In genomic region chr17:57603978-57604377, GRCh38 we compare ENCODE assay signal across 8 cellular contexts.
DNase-seq lines count a peak whose midpoint lies in the region; ATAC-seq, FAIRE-seq and TF ChIP-seq lines count a peak whose summit lies in the region.

No MANE protein-coding gene starts in this region.

- H3K9me3 ChIP-seq in SU-DHL-6 (ENCODE audit: insufficient read depth, low read length), result no peaks in the 10 kb centered on the region
- no peaks in the 10 kb centered on the region for H3K9me3 ChIP-seq in sigmoid colon

- peak overlapping the region; percentile 56 for H3K4me2 ChIP-seq in SU-DHL-6 (ENCODE audit: low read depth, low read length, poor library complexity, severe bottlenecking)

- peaks cover 0 to 23% (median 20%) of the 10 kb centered on the region in 4 donors for H3K4me1 ChIP-seq in sigmoid colon

- H3K27me3 ChIP-seq in SU-DHL-6 (ENCODE audit: low read length) (no peaks in the 10 kb centered on the region), sigmoid colon (no peaks in the 10 kb centered on the region), brain microvascular endothelial cell (replicated peaks) (no peaks in the 10 kb centered on the region)

- TF ChIP-seq CTCF in Calu3 (IDR thresholded peaks at IDR 0.05; ENCODE audit: unreplicated experiment), result no peak
- TF ChIP-seq CTCF in SU-DHL-6 (IDR thresholded peaks at IDR 0.05; ENCODE audit: insufficient read depth, low read length, poor library complexity, severe bottlenecking), result no peak
- no peak for TF ChIP-seq CTCF in sigmoid colon (IDR thresholded peaks at IDR 0.05)
- TF ChIP-seq CTCF in brain microvascular endothelial cell (IDR thresholded peaks at IDR 0.05; ENCODE audit: low read depth, low read length, missing control alignments), result no peak
- TF ChIP-seq CTCF in D721Med (IDR thresholded peaks at IDR 0.05; ENCODE audit: insufficient read depth, missing control alignments), result no peak

- no peak for TF ChIP-seq POLR2A in sigmoid colon (IDR thresholded peaks at IDR 0.05)

- TF ChIP-seq EP300 in sigmoid colon (IDR thresholded peaks at IDR 0.05), result no peak

- in situ Hi-C loops in brain microvascular endothelial cell (cut with HindIII; ENCODE audit: low pct_ligation_motif_present, low sequenced_read_pairs), result no loop called here

- no peak overlapping the region for H2AFZ ChIP-seq in SU-DHL-6 (ENCODE audit: low read depth, low read length, severe bottlenecking)

- intact Hi-C loops in Calu3 (cut with micrococcal nuclease; ENCODE audit: unreplicated experiment) (no loop called here), sigmoid colon (cut with DNase I) (no loop called here)

- CTCF ChIA-PET in Calu3 (lab: Charles Lee), result no interaction called here

- no peaks in the 10 kb centered on the region for H4K20me1 ChIP-seq in SU-DHL-6 (ENCODE audit: low read depth, low read length)

- H3K36me3 Mint-ChIP-seq in Calu3 (ENCODE audit: insufficient read depth, unreplicated experiment), result no peaks in the 10 kb centered on the region
- no peaks in the 10 kb centered on the region for H3K36me3 Mint-ChIP-seq in activated naive CD4-positive, alpha-beta T cell treated with anti-CD3 and anti-CD28 coated beads, Interleukin-2, amount 50 U/mL, for 72 hours

- no peak overlapping the region for H3K4me3 Mint-ChIP-seq in Calu3 (ENCODE audit: low read depth, unreplicated experiment)

- H3K27ac ChIP-seq in SU-DHL-6 (ENCODE audit: low read depth, low read length) (peak overlapping the region; percentile 91), sigmoid colon (peak overlapping the region in 3 of 4 donors; percentile 54 to 65 (median 60)), brain microvascular endothelial cell (no peak overlapping the region)

- no peaks in the 10 kb centered on the region for H3K79me2 ChIP-seq in SU-DHL-6 (ENCODE audit: insufficient read depth, low read length)

- ATAC-seq in HG02943 (IDR thresholded peaks at IDR 0.05; ENCODE audit: low read depth, unreplicated experiment), result peak; percentile 36
- peak; percentile 79 to 84 for ATAC-seq in activated naive CD4-positive, alpha-beta T cell treated with anti-CD3 and anti-CD28 coated beads, Interleukin-2, amount 50 U/mL, for 72 hours

- H3K4me1 Mint-ChIP-seq in Calu3 (ENCODE audit: low read depth, unreplicated experiment), result peaks cover 7% of the 10 kb centered on the region

- H3K9me3 Mint-ChIP-seq in Calu3 (ENCODE audit: low read depth, unreplicated experiment), result no peaks in the 10 kb centered on the region
- no peaks in the 10 kb centered on the region for H3K9me3 Mint-ChIP-seq in activated naive CD4-positive, alpha-beta T cell treated with anti-CD3 and anti-CD28 coated beads, Interleukin-2, amount 50 U/mL, for 72 hours

- no peaks in the 10 kb centered on the region for H3K36me3 ChIP-seq in SU-DHL-6 (ENCODE audit: low read length)
- H3K36me3 ChIP-seq in sigmoid colon, result no peaks in the 10 kb centered on the region
- H3K36me3 ChIP-seq in brain microvascular endothelial cell (replicated peaks), result no peaks in the 10 kb centered on the region

- no peak for FAIRE-seq in D721Med (lab: Jason Lieb, UNC)

- 57 to 75% methylated on average over 5 of the region's 5 CpGs for WGBS in sigmoid colon, 2 donors

- H3K27me3 Mint-ChIP-seq in Calu3 (ENCODE audit: unreplicated experiment), result no peaks in the 10 kb centered on the region

- peaks cover 28% of the 10 kb centered on the region for H3F3A ChIP-seq in SU-DHL-6 (ENCODE audit: insufficient read depth)

- BruUV-seq in Calu3 (replicated peaks; lab: Mats Ljungman, UMichigan), result no TSS peak

- DNase-seq in Calu3, result peak; percentile 28
- peak; percentile 64 to 86 for DNase-seq in activated naive CD4-positive, alpha-beta T cell treated with anti-CD3 and anti-CD28 coated beads, Interleukin-2, amount 50 U/mL, for 72 hours (ENCODE audit: low spot score in 2 of 2)
- no peak for DNase-seq in sigmoid colon
- no peak for DNase-seq in brain microvascular endothelial cell
- DNase-seq in NCI-H774 (lab: John Stamatoyannopoulos, UW), result no peak
- DNase-seq in D721Med (ENCODE audit: insufficient read length, low spot score), result no peak

- peak overlapping the region; percentile 43 for H3K9ac ChIP-seq in SU-DHL-6 (ENCODE audit: low read length)

- no peak overlapping the region for H3K27ac Mint-ChIP-seq in Calu3 (ENCODE audit: unreplicated experiment)
- H3K27ac Mint-ChIP-seq in activated naive CD4-positive, alpha-beta T cell treated with anti-CD3 and anti-CD28 coated beads, Interleukin-2, amount 50 U/mL, for 72 hours, result peak overlapping the region; percentile 82 to 98

- H3K4me3 ChIP-seq in SU-DHL-6 (ENCODE audit: insufficient read depth, low read length, poor library complexity, severe bottlenecking) (no peak overlapping the region), sigmoid colon (no peak overlapping the region), brain microvascular endothelial cell (ENCODE audit: low read depth, low read length) (no peak overlapping the region)

- H3K9me2 ChIP-seq in SU-DHL-6 (replicated peaks; ENCODE audit: insufficient read depth, low read length), result no peaks in the 10 kb centered on the region

Comparison
In these comparisons a context has a peak if more than half of its experiments do, and no peak if none do; other contexts are left out.
1. DNase-seq: peak in Calu3 (single experiment) and activated naive CD4-positive, alpha-beta T cell treated with anti-CD3 and anti-CD28 coated beads, Interleukin-2, amount 50 U/mL, for 72 hours (2 of 2); none in sigmoid colon (single experiment), brain microvascular endothelial cell (single experiment), NCI-H774 (single experiment) and D721Med (single experiment).